In genomic region chr2:74472086-74472944, GRCh38 we compare ENCODE assay signal across 1 cellular context.
A peak's percentile ranks its signal among the peaks of the same experiment; 100 is the strongest.
TF ChIP-seq lines count a peak whose summit lies in the region.

Gene MRPL53 (minus strand): TSS chr2:74472680. CDS start chr2:74472660, 20 bp downstream.

TF ChIP-seq in HCT116, 20 proteins besides CTCF, POLR2A, EP300 and RAD21 (continued from another document):
- TF ChIP-seq REST (IDR thresholded peaks at IDR 0.05; ENCODE audit: low read depth) (no peak), TCF7L2 (IDR thresholded peaks at IDR 0.05; ENCODE audit: borderline replicate concordance, extremely low read depth, insufficient read depth, insufficient read length) (peak; percentile 20), ELF1 (IDR thresholded peaks at IDR 0.05; ENCODE audit: borderline replicate concordance, low read depth) (no peak; the same call in 1 of the 2 replicates), CBX3 (IDR thresholded peaks at IDR 0.05; ENCODE audit: low read depth) (peak; percentile 88), POLR2AphosphoS5 (IDR thresholded peaks at IDR 0.05; ENCODE audit: low read depth, low read length) (peak; percentile 99), CEBPB (IDR thresholded peaks at IDR 0.05; ENCODE audit: low read depth) (no peak)
